Comparison of ENCODE assay signal across 34 cellular contexts in genomic region chr15:47968593-47968992, GRCh38.
"Had no signal": no experiment of that assay in that cellular context is flagged by ENCODE, and none has a peak within 500 bp of the region (broad histone marks: within the 10 kb centered on the region; RNA-seq: fewer than 3 reads in every experiment).

No MANE protein-coding gene starts in this region.

- H3K4me2 ChIP-seq: PC-9 had no signal

- H3K36me3 ChIP-seq: MG63, SJCRH30 had no signal

- H3K4me3 ChIP-seq: MG63, PC-9, SJCRH30, SK-N-MC had no signal

- DNase-seq: Kasumi-1, KG1, MG63, NCI-H1048, NCI-H1092 treated with DMSO at 0.1 percent for 48 hours, NCI-H1105 treated with DMSO at 0.1 percent for 48 hours, NCI-H1417, NCI-H1436, NCI-H146, NCI-H1694, NCI-H187, NCI-H1930, NCI-H2029 treated with DMSO at 0.1 percent for 48 hours, NCI-H2081 treated with DMSO at 0.1 percent for 48 hours, NCI-H2107, NCI-H2171, NCI-H226, NCI-H446 treated with DMSO at 0.1 percent for 48 hours, NCI-H510A, NCI-H524, NCI-H526, NCI-H69, NCI-H748 treated with DMSO at 0.1 percent for 48 hours, NCI-H82, PC-9, SHP77, SIG-M5, SJCRH30 had no signal

- ATAC-seq: Panc1, Right ventricle myocardium inferior, SK-N-SH treated with all-trans-retinoic acid at 6 μM for 48 hours had no signal

- H2AFZ ChIP-seq: PC-9 had no signal

- H3K9me3 ChIP-seq: MG63, SJCRH30 had no signal

- FAIRE-seq: RCC 7860 had no signal

- H3K27ac ChIP-seq: PC-9, RWPE1, SJCRH30, SK-N-MC had no signal

- H3K27me3 ChIP-seq: MG63, SJCRH30 had no signal
